ENCODE assay signal across 8 cellular contexts in the genomic region with DNA sequence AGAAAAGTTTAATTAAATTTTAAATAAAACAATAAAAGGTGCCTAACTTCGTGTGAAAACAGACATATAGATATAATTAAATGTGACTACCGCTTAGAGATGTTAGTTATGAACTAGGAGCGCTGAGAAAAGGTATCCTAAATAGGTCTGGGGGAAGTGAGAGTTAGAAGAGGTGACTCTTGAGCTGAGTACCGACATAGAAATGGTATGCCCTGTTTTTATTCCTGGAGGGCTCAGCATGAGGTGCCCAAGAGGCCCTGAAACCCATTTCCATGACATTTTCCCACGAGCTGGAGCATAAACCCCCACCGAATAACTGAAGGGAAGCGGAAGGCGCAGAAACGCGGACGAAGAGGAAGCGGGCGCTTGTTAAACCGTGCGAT. TPM values are rescaled to one million over a fixed set of nuclear protein-coding genes. Genes with fewer than 3 reads are reported as not detected.
DNase-seq lines count a peak whose midpoint lies in the region; ATAC-seq and TF ChIP-seq lines count a peak whose summit lies in the region.

No MANE protein-coding gene starts in this region.

- no peak for DNase-seq in activated CD4-positive, alpha-beta T cell treated with anti-CD3 and anti-CD28 coated beads for 36 hours
- no peak for DNase-seq in activated CD4-positive, alpha-beta T cell treated with anti-CD3 and anti-CD28 coated beads for 4 hours
- no peak for DNase-seq in activated CD4-positive, alpha-beta memory T cell treated with anti-CD3 and anti-CD28 coated beads for 36 hours
- DNase-seq in suprapubic skin (ENCODE audit: low spot score in 2 of 2): no peak
- DNase-seq in amniotic stem cell (lab: John Stamatoyannopoulos, UW): no peak
- DNase-seq in GM20000 (ENCODE audit: low spot score): no peak
- DNase-seq in sciatic nerve (ENCODE audit: low spot score): no peak

- no peaks in the 10 kb centered on the region for H3K9me3 ChIP-seq in iPS-18a (ENCODE audit: control insufficient read depth, low read depth, low read length)
- no peaks in the 10 kb centered on the region for H3K9me3 ChIP-seq in suprapubic skin

- H3K36me3 Mint-ChIP-seq in activated CD4-positive, alpha-beta T cell treated with anti-CD3 and anti-CD28 coated beads for 36 hours (ENCODE audit: low read depth): no peaks in the 10 kb centered on the region
- no peaks in the 10 kb centered on the region for H3K36me3 Mint-ChIP-seq in activated CD4-positive, alpha-beta memory T cell treated with anti-CD3 and anti-CD28 coated beads for 36 hours

- ATAC-seq in activated CD4-positive, alpha-beta T cell treated with anti-CD3 and anti-CD28 coated beads for 36 hours: peak; percentile 3
- no peak for ATAC-seq in sciatic nerve

- intact Hi-C loops in activated CD4-positive, alpha-beta T cell treated with anti-CD3 and anti-CD28 coated beads for 36 hours (cut with DNase I, micrococcal nuclease): loop anchor here (1.0 to 10.0 kb wide), 7 partner anchors 40 to 1777 kb away; a partner anchor contains a TSS
- intact Hi-C loops in activated CD4-positive, alpha-beta memory T cell treated with anti-CD3 and anti-CD28 coated beads for 36 hours (cut with micrococcal nuclease): loop anchor here (1.0 to 5.0 kb wide), 6 partner anchors 38 to 191 kb away; no protein-coding TSS in a partner anchor
- intact Hi-C loops in sciatic nerve (cut with DNase I): no loop called here

- no peak for TF ChIP-seq EP300 in suprapubic skin (IDR thresholded peaks at IDR 0.05)

- peak overlapping the region; percentile 72 for H3K27ac ChIP-seq in iPS-18a (ENCODE audit: low read length)
- H3K27ac ChIP-seq in suprapubic skin: peak overlapping the region; percentile 89

- H3K36me3 ChIP-seq in iPS-18a (ENCODE audit: control insufficient read depth, low read depth, low read length): no peaks in the 10 kb centered on the region
- no peaks in the 10 kb centered on the region for H3K36me3 ChIP-seq in suprapubic skin

- 5% methylated on average over 15 of the region's 15 CpGs for WGBS in suprapubic skin

- POLR2A ChIA-PET in activated CD4-positive, alpha-beta T cell treated with anti-CD3 and anti-CD28 coated beads for 36 hours (lab: Charles Lee): interaction anchor here (0.6 to 0.8 kb wide), 2 partner anchors 39 to 771 kb away, joined by 3 to 7 read pairs; no protein-coding TSS in a partner anchor
- POLR2A ChIA-PET in activated CD4-positive, alpha-beta memory T cell treated with anti-CD3 and anti-CD28 coated beads for 36 hours (lab: Charles Lee): interaction anchor here (1.2 kb wide), 1 partner anchor 9 kb away, joined by 4 read pairs; no protein-coding TSS in a partner anchor

- CTCF ChIA-PET in activated CD4-positive, alpha-beta T cell treated with anti-CD3 and anti-CD28 coated beads for 36 hours (lab: Charles Lee): interaction anchor here (0.6 to 1.3 kb wide), 10 partner anchors 12 to 781 kb away, joined by 3 to 8 read pairs (median 4); no protein-coding TSS in a partner anchor
- CTCF ChIA-PET in activated CD4-positive, alpha-beta memory T cell treated with anti-CD3 and anti-CD28 coated beads for 36 hours (lab: Charles Lee): interaction anchor here (0.7 to 1.6 kb wide), 7 partner anchors 38 to 192 kb away, joined by 4 to 14 read pairs (median 5); no protein-coding TSS in a partner anchor

- H3K9me3 Mint-ChIP-seq in activated CD4-positive, alpha-beta T cell treated with anti-CD3 and anti-CD28 coated beads for 36 hours (ENCODE audit: low read depth): no peaks in the 10 kb centered on the region
- H3K9me3 Mint-ChIP-seq in activated CD4-positive, alpha-beta memory T cell treated with anti-CD3 and anti-CD28 coated beads for 36 hours: no peaks in the 10 kb centered on the region

- H3K4me1 ChIP-seq in iPS-18a (ENCODE audit: control insufficient read depth, low read depth, low read length) (peaks cover 10% of the 10 kb centered on the region), suprapubic skin (peaks cover 23% of the 10 kb centered on the region)

- H3K4me3 ChIP-seq in iPS-18a (ENCODE audit: low read length): peak overlapping the region; percentile 82
- H3K4me3 ChIP-seq in suprapubic skin: peak overlapping the region; percentile 87

- TF ChIP-seq POLR2A in suprapubic skin (IDR thresholded peaks at IDR 0.05): no peak

- peaks cover 10% of the 10 kb centered on the region for H3K27me3 Mint-ChIP-seq in activated CD4-positive, alpha-beta T cell treated with anti-CD3 and anti-CD28 coated beads for 36 hours
- peaks cover 10% of the 10 kb centered on the region for H3K27me3 Mint-ChIP-seq in activated CD4-positive, alpha-beta memory T cell treated with anti-CD3 and anti-CD28 coated beads for 36 hours

- H3K27ac Mint-ChIP-seq in activated CD4-positive, alpha-beta T cell treated with anti-CD3 and anti-CD28 coated beads for 36 hours: peak overlapping the region; percentile 92
- H3K27ac Mint-ChIP-seq in activated CD4-positive, alpha-beta memory T cell treated with anti-CD3 and anti-CD28 coated beads for 36 hours: peak overlapping the region; percentile 90

- TF ChIP-seq CTCF in suprapubic skin (IDR thresholded peaks at IDR 0.05) (no peak), GM20000 (IDR thresholded peaks at IDR 0.05; ENCODE audit: extremely low read depth, missing control alignments) (no peak)

- peak overlapping the region; percentile 67 for H3K9ac ChIP-seq in iPS-18a (ENCODE audit: low read length)

- H3K4me1 Mint-ChIP-seq in activated CD4-positive, alpha-beta T cell treated with anti-CD3 and anti-CD28 coated beads for 36 hours: peaks cover 38% of the 10 kb centered on the region
- H3K4me1 Mint-ChIP-seq in activated CD4-positive, alpha-beta memory T cell treated with anti-CD3 and anti-CD28 coated beads for 36 hours (ENCODE audit: low read depth): peaks cover 33% of the 10 kb centered on the region

- H3K4me3 Mint-ChIP-seq in activated CD4-positive, alpha-beta T cell treated with anti-CD3 and anti-CD28 coated beads for 36 hours: peak overlapping the region; percentile 95
- H3K4me3 Mint-ChIP-seq in activated CD4-positive, alpha-beta memory T cell treated with anti-CD3 and anti-CD28 coated beads for 36 hours: peak overlapping the region; percentile 96

- H3K27me3 ChIP-seq in iPS-18a (ENCODE audit: control insufficient read depth, insufficient read depth, low read length) (no peaks in the 10 kb centered on the region), suprapubic skin (peaks cover 3% of the 10 kb centered on the region)

RNA-seq across cellular contexts. Expression of a gene that starts 0.4 kb away (rescaled TPM):
- total RNA-seq in activated CD4-positive, alpha-beta T cell treated with anti-CD3 and anti-CD28 coated beads for 36 hours: 10 to 100 TPM; 27.9 to 30.8 TPM
- 10 to 100 TPM; 34.4 to 34.7 TPM for total RNA-seq in activated CD4-positive, alpha-beta memory T cell treated with anti-CD3 and anti-CD28 coated beads for 36 hours
- total RNA-seq in suprapubic skin (10 to 100 TPM in 1 of 4 donors, 1 to 10 TPM in 3; 7.4 to 12.4 (median 7.9) TPM), sciatic nerve (37.7 TPM)
